ENCODE assay signal across 13 cellular contexts in the genomic region with DNA sequence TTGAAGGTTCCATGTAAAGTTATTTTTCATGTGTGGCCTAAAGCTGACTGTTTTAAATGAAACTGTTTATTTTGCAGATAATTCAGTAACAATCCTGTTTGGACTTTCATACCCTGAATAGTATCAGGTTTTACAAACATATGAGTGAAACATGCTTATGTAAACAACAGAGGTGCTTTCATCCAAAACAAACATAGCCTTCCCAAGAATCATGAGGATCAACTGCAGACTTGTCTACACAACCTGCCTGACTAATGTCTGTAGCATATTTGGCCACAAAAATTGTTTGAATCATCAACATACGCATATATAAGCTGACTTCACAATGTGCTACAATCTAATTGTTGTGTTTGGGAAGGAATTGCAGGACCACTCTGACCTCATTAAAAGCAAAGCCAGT.
DNase-seq lines count a peak whose midpoint lies in the region; ATAC-seq and TF ChIP-seq lines count a peak whose summit lies in the region.
"Had no signal": no experiment of that assay in that cellular context is flagged by ENCODE, and none has a peak within 500 bp of the region (broad histone marks: within the 10 kb centered on the region; RNA-seq: fewer than 3 reads in every experiment).

No MANE protein-coding gene starts in this region.

- H3K9me3 ChIP-seq in mammary epithelial cell (replicated peaks; ENCODE audit: insufficient read depth, low read length) = no peaks in the 10 kb centered on the region
- H3K9me3 ChIP-seq in right lobe of liver = no peaks in the 10 kb centered on the region
- H3K9me3 ChIP-seq: SJCRH30, tibial nerve had no signal

- H3K9me3 Mint-ChIP-seq in HFFc6 = peaks cover 47% of the 10 kb centered on the region

- H3K4me1 Mint-ChIP-seq in HFFc6 (ENCODE audit: low read depth) = no peaks in the 10 kb centered on the region

- H2AFZ ChIP-seq in mammary epithelial cell (ENCODE audit: low read depth, low read length) = no peak overlapping the region

- no TSS peak for BruUV-seq in mammary epithelial cell (replicated peaks; lab: Mats Ljungman, UMichigan)

- no peaks in the 10 kb centered on the region for H3K36me3 Mint-ChIP-seq in HFFc6 (ENCODE audit: low read depth)

- intact Hi-C loops in mammary epithelial cell (cut with micrococcal nuclease) (loop anchor here (10.0 kb wide), 2 partner anchors 187 to 257 kb away; a partner anchor contains a TSS), right lobe of liver (cut with DNase I) (no loop called here)

- dilution Hi-C loops in mammary epithelial cell (cut with HindIII; ENCODE audit: low sequenced_read_pairs) = no loop called here

- H3K9ac ChIP-seq in mammary epithelial cell (ENCODE audit: insufficient read depth, low read length) = no peak overlapping the region

- H3K79me2 ChIP-seq in mammary epithelial cell (ENCODE audit: insufficient read depth, low read length) = no peaks in the 10 kb centered on the region

- DNase-seq in COR-L47 (lab: John Stamatoyannopoulos, UW) (peak; percentile 69), M059J (ENCODE audit: low read depth) (peak; percentile 39), mammary epithelial cell (peak; percentile 72), right lobe of liver (no peak), NCI-H1092 treated with DMSO at 0.1 percent for 48 hours (lab: John Stamatoyannopoulos, UW) (no peak), GM13977 (ENCODE audit: low spot score) (no peak), HFFc6 (no peak)
- DNase-seq: cortex of kidney, mesendoderm, SJCRH30 had no signal

- peak; percentile 96 to 98 (median 97) for ATAC-seq in right lobe of liver
- ATAC-seq in GM21423 (IDR thresholded peaks at IDR 0.05; ENCODE audit: unreplicated experiment) = no peak
- ATAC-seq: GM12878 had no signal

- no peak overlapping the region for H3K4me2 ChIP-seq in mammary epithelial cell (ENCODE audit: insufficient read depth, low read depth, low read length)

- TF ChIP-seq CTCF in mammary epithelial cell (conservative IDR thresholded peaks at IDR 0.05 in 1 of 2, IDR thresholded peaks at IDR 0.05 in 1 of 2; ENCODE audit: extremely low read depth in 1 of 2, insufficient read depth in 1 of 2, low read depth in 1 of 2, low read length in 2 of 2) (no peak), right lobe of liver (IDR thresholded peaks at IDR 0.05) (no peak), GM13977 (IDR thresholded peaks at IDR 0.05; ENCODE audit: extremely low read depth, insufficient read depth, missing control alignments) (no peak), HFFc6 (IDR thresholded peaks at IDR 0.05) (no peak)

- no peaks in the 10 kb centered on the region for H4K20me1 ChIP-seq in mammary epithelial cell (ENCODE audit: insufficient read depth, low read length)

- no peak overlapping the region for H3K27ac Mint-ChIP-seq in HFFc6

- H3K4me3 Mint-ChIP-seq in HFFc6 = no peak overlapping the region

- CTCF ChIA-PET in mammary epithelial cell (lab: Charles Lee; ENCODE audit: low non-redundant PET) = no interaction called here

- H3K27ac ChIP-seq in mammary epithelial cell (ENCODE audit: insufficient read depth, low read depth, low read length) = no peak overlapping the region
- peak overlapping the region; percentile 35 to 88 (median 57) for H3K27ac ChIP-seq in right lobe of liver
- H3K27ac ChIP-seq: SJCRH30, tibial nerve had no signal

- H3K27me3 ChIP-seq in mammary epithelial cell (ENCODE audit: insufficient read depth, low read length) (no peaks in the 10 kb centered on the region), right lobe of liver (no peaks in the 10 kb centered on the region)
- H3K27me3 ChIP-seq: SJCRH30, tibial nerve had no signal

- H3K36me3 ChIP-seq in mammary epithelial cell (ENCODE audit: insufficient read depth, low read length) (no peaks in the 10 kb centered on the region), right lobe of liver (no peaks in the 10 kb centered on the region)
- H3K36me3 ChIP-seq: SJCRH30, tibial nerve had no signal

- no peak for TF ChIP-seq POLR2A in right lobe of liver (IDR thresholded peaks at IDR 0.05)

- H3K4me1 ChIP-seq in mammary epithelial cell (ENCODE audit: insufficient read depth, low read length) = no peaks in the 10 kb centered on the region
- peaks cover 0 to 26% (median 3%) of the 10 kb centered on the region in 4 donors for H3K4me1 ChIP-seq in right lobe of liver
- H3K4me1 ChIP-seq: tibial nerve had no signal

- in situ Hi-C loops in mammary epithelial cell (cut with MboI; ENCODE audit: low sequenced_read_pairs in 2 of 2) = no loop called here
- in situ Hi-C loops in GM13977 (cut with MboI; ENCODE audit: low pct_unique_long_range_greater_than_20kb, low sequenced_read_pairs, unreplicated experiment) = no loop called here

- WGBS in mammary epithelial cell (ENCODE audit: low coverage, missing lambda C conversion rate) = 15% methylated on average over 1 of the region's 1 CpG
- 39% methylated on average over 1 of the region's 1 CpG for WGBS in right lobe of liver (ENCODE audit: insufficient coverage, low coverage, low lambda C conversion rate, missing lambda C conversion rate)

- H3K4me3 ChIP-seq in mammary epithelial cell (replicated peaks in 1 of 3; ENCODE audit: insufficient read depth in 1 of 3, low read depth in 2 of 3, low read length in 3 of 3) = no peak overlapping the region
- no peak overlapping the region for H3K4me3 ChIP-seq in right lobe of liver
- H3K4me3 ChIP-seq: GM12878, SJCRH30, tibial nerve had no signal

- no peaks in the 10 kb centered on the region for H3K27me3 Mint-ChIP-seq in HFFc6 (ENCODE audit: insufficient read depth)

Comparison
In these comparisons a context has a peak if more than half of its experiments do, and no peak if none do; other contexts are left out.
1. DNase-seq: peak in COR-L47 (single experiment), M059J (single experiment) and mammary epithelial cell (single experiment); none in right lobe of liver (0 of 3), NCI-H1092 treated with DMSO at 0.1 percent for 48 hours (single experiment), GM13977 (single experiment) and HFFc6 (single experiment).